ENCODE assay signal across 7 cellular contexts in the genomic region with DNA sequence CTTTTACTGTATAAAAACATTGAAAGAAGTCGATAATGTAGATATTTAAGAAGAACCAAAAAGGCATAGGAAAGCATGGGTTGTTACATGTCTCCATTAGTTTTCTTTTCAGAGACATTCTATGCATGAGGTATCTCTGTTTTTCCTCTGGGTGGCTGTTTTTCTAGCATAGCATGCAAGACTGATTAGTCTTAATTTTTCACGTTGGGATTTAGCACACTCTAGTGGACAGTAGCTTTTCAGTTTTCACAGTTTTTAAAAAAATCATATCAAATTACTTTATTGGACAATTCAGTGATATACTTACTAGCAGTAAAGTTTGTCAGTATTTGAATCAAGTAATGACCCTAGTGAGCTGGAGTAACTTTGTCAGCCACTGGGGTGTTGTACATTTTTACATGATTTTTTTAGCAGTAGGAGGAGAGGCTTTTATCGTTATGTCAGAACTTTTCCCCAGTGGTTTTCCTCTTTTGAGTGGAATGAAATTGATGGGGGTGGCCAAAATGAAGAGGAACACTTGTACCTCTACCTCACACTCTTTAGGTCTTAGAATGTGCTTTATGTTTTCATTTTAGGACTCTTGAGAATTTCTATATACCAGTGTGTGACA. TPM values are rescaled to one million over a fixed set of nuclear protein-coding genes. Genes with fewer than 3 reads are reported as not detected.
A peak's percentile ranks its signal among the peaks of the same experiment; 100 is the strongest.
DNase-seq lines count a peak whose midpoint lies in the region; ATAC-seq and TF ChIP-seq lines count a peak whose summit lies in the region.

No MANE protein-coding gene starts in this region.

- ATAC-seq in gastroesophageal sphincter (peak; percentile 31), HG03097 (IDR thresholded peaks at IDR 0.05; ENCODE audit: low FRiP score, unreplicated experiment) (no peak)

- TF ChIP-seq EP300 in gastroesophageal sphincter (IDR thresholded peaks at IDR 0.05) (no peak), sigmoid colon (IDR thresholded peaks at IDR 0.05) (no peak)

- H3K4me1 ChIP-seq in gastroesophageal sphincter (no peaks in the 10 kb centered on the region), sigmoid colon (no peaks in the 10 kb centered on the region)

- DNase-seq in GM04504 (ENCODE audit: low read depth) (peak; percentile 35), NAMALWA (ENCODE audit: low spot score) (peak; percentile 84), SW 1271 (lab: John Stamatoyannopoulos, UW) (peak; percentile 22 to 77), sigmoid colon (no peak), amniotic stem cell (lab: John Stamatoyannopoulos, UW) (no peak)

- peaks cover 0 to 21% of the 10 kb centered on the region in 2 donors for H3K36me3 ChIP-seq in gastroesophageal sphincter
- peaks cover 0 to 26% (median 0%) of the 10 kb centered on the region in 4 donors for H3K36me3 ChIP-seq in sigmoid colon

- TF ChIP-seq CTCF in gastroesophageal sphincter (IDR thresholded peaks at IDR 0.05): peak; percentile 29 to 72 (median 60)
- peak; percentile 32 to 51 (median 43) for TF ChIP-seq CTCF in sigmoid colon (IDR thresholded peaks at IDR 0.05)

- 33 to 40% methylated on average over 3 of the region's 3 CpGs for WGBS in gastroesophageal sphincter (ENCODE audit: low coverage in 1 of 2), 2 donors
- 48 to 58% methylated on average over 3 of the region's 3 CpGs for WGBS in sigmoid colon, 2 donors

- TF ChIP-seq POLR2A in gastroesophageal sphincter (IDR thresholded peaks at IDR 0.05) (no peak), sigmoid colon (IDR thresholded peaks at IDR 0.05) (no peak)

- H3K9me3 ChIP-seq in gastroesophageal sphincter: no peaks in the 10 kb centered on the region
- H3K9me3 ChIP-seq in sigmoid colon: no peaks in the 10 kb centered on the region

- intact Hi-C loops in sigmoid colon (cut with DNase I): loop anchor here (5.0 to 10.0 kb wide), 2 partner anchors 234 to 317 kb away; a partner anchor contains a TSS

- H3K4me3 ChIP-seq in gastroesophageal sphincter (no peak overlapping the region), sigmoid colon (no peak overlapping the region)

- H3K27ac ChIP-seq in gastroesophageal sphincter: no peak overlapping the region
- H3K27ac ChIP-seq in sigmoid colon: no peak overlapping the region

- H3K27me3 ChIP-seq in gastroesophageal sphincter (no peaks in the 10 kb centered on the region), sigmoid colon (no peaks in the 10 kb centered on the region)

RNA-seq across cellular contexts. Expression of a gene that starts 57.2 kb away (rescaled TPM):
- total RNA-seq in gastroesophageal sphincter: 10 to 100 TPM; 17.3 to 32.2 (median 23.9) TPM
- total RNA-seq in sigmoid colon: 10 to 100 TPM; 17.8 to 47.2 (median 31.4) TPM
- polyA plus RNA-seq in sigmoid colon: 10 to 100 TPM in 1 of 3 donors, 1 to 10 TPM in 2; 5.8 to 13.5 (median 6.6) TPM

Comparison
In these comparisons a context has a peak if more than half of its experiments do, and no peak if none do; other contexts are left out.
1. DNase-seq: peak in GM04504 (single experiment), NAMALWA (single experiment) and SW 1271 (2 of 2); none in sigmoid colon (single experiment) and amniotic stem cell (single experiment).